Comparison of ENCODE assay signal across 17 cellular contexts in the genomic region with DNA sequence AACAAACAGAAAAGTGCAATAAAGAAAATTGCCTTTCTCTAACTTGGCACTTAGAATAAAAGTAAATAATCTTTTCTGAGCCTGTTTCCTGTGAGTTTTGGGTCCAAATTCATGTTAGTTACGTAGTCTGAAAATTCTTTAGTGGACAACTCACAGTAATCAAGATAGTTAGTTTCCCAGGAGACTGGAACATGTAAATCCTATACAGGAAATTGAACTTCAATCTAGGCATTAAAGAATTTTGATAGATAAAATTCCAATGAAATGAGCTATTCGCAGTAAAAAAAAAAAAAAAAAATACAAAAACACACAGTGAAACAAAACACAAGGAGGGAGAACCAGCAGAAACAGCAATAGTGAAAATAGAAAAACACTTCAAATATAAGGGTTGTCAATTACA.
A peak's percentile ranks its signal among the peaks of the same experiment; 100 is the strongest.
DNase-seq lines count a peak whose midpoint lies in the region; TF ChIP-seq lines count a peak whose summit lies in the region.
"Had no signal": no experiment of that assay in that cellular context is flagged by ENCODE, and none has a peak within 500 bp of the region (broad histone marks: within the 10 kb centered on the region; RNA-seq: fewer than 3 reads in every experiment).

No MANE protein-coding gene starts in this region.

- no peak overlapping the region for H3K23ac ChIP-seq in mesenchymal stem cell (ENCODE audit: low read length in 2 of 2)

- H3K79me1 ChIP-seq in mesenchymal stem cell (replicated peaks; ENCODE audit: low read length, poor library complexity, severe bottlenecking) = no peaks in the 10 kb centered on the region

- no peak overlapping the region for H3K4ac ChIP-seq in mesenchymal stem cell (ENCODE audit: low read depth in 1 of 2, low read length in 2 of 2)

- no peak overlapping the region for H3K4me2 ChIP-seq in mesenchymal stem cell (ENCODE audit: low read length, poor library complexity, severe bottlenecking)
- H3K4me2 ChIP-seq: A549, BLaER1 had no signal

- TF ChIP-seq CTCF in A673 (conservative IDR thresholded peaks at IDR 0.05; ENCODE audit: low read depth, low read length) (no peak), choroid plexus epithelial cell (conservative IDR thresholded peaks at IDR 0.05; ENCODE audit: low read depth, low read length) (no peak), retinal pigment epithelial cell (conservative IDR thresholded peaks at IDR 0.05; ENCODE audit: low read depth, low read length) (no peak), HFFc6 (IDR thresholded peaks at IDR 0.05) (no peak)

- H3K4me3 Mint-ChIP-seq in HFFc6 = no peak overlapping the region
- H3K4me3 Mint-ChIP-seq: CD14-positive monocyte; CD4-positive, alpha-beta memory T cell had no signal

- no peak overlapping the region for H3K14ac ChIP-seq in mesenchymal stem cell (ENCODE audit: low read length in 2 of 2)

- no peak overlapping the region for H2BK12ac ChIP-seq in mesenchymal stem cell (ENCODE audit: low read length in 2 of 2)

- H3K27ac ChIP-seq in A673 (ENCODE audit: low read depth, low read length, poor library complexity, severe bottlenecking) (no peak overlapping the region), mesenchymal stem cell (ENCODE audit: low read length, poor library complexity, severe bottlenecking) (no peak overlapping the region)
- H3K27ac ChIP-seq: 22Rv1, A549, BLaER1 had no signal

- no peak overlapping the region for H4K8ac ChIP-seq in mesenchymal stem cell (ENCODE audit: low read length)

- no peak overlapping the region for H3K18ac ChIP-seq in mesenchymal stem cell (ENCODE audit: low read depth in 1 of 2, low read length in 2 of 2)

- H3K36me3 Mint-ChIP-seq in HFFc6 (ENCODE audit: low read depth) = no peaks in the 10 kb centered on the region
- H3K36me3 Mint-ChIP-seq: CD14-positive monocyte; CD4-positive, alpha-beta memory T cell had no signal

- no TSS peak for BruUV-seq in A673 (replicated peaks; lab: Mats Ljungman, UMichigan)

- no peak overlapping the region for H4K91ac ChIP-seq in mesenchymal stem cell (ENCODE audit: low read length)

- POLR2A ChIA-PET in A673 (lab: Charles Lee; ENCODE audit: low non-redundant PET) = interaction anchor here (0.6 kb wide), 1 partner anchor 261 kb away, joined by 10 read pairs; no protein-coding TSS in a partner anchor

- CTCF ChIA-PET in A673 (lab: Charles Lee) = no interaction called here

- no peaks in the 10 kb centered on the region for H3K4me1 Mint-ChIP-seq in HFFc6 (ENCODE audit: low read depth)
- H3K4me1 Mint-ChIP-seq: CD14-positive monocyte; CD4-positive, alpha-beta memory T cell had no signal

- H3K27me3 Mint-ChIP-seq in HFFc6 (ENCODE audit: insufficient read depth) = no peaks in the 10 kb centered on the region
- H3K27me3 Mint-ChIP-seq: CD4-positive, alpha-beta memory T cell had no signal

- intact Hi-C loops in A673 (cut with micrococcal nuclease; ENCODE audit: unreplicated experiment) = no loop called here

- H3K9me3 Mint-ChIP-seq in HFFc6 = peaks cover 12% of the 10 kb centered on the region

- H2BK5ac ChIP-seq in mesenchymal stem cell (ENCODE audit: low read depth, low read length, poor library complexity, severe bottlenecking) = no peak overlapping the region

- no peak overlapping the region for H2BK120ac ChIP-seq in mesenchymal stem cell (ENCODE audit: low read depth, low read length)

- H3K9me3 ChIP-seq in A673 (ENCODE audit: low read depth, low read length, poor library complexity, severe bottlenecking) (peaks cover 3% of the 10 kb centered on the region), mesenchymal stem cell (ENCODE audit: control insufficient read depth, low read length) (no peaks in the 10 kb centered on the region)
- H3K9me3 ChIP-seq: A549, BLaER1 had no signal

- H3K36me3 ChIP-seq in A673 (ENCODE audit: insufficient read depth, low read length, poor library complexity, severe bottlenecking) (no peaks in the 10 kb centered on the region), mesenchymal stem cell (ENCODE audit: control insufficient read depth in 1 of 2, insufficient read depth in 2 of 2, low read depth in 1 of 2, low read length in 2 of 2) (no peaks in the 10 kb centered on the region)
- H3K36me3 ChIP-seq: BLaER1 had no signal

- H3K9ac ChIP-seq in mesenchymal stem cell (ENCODE audit: low read length) = no peak overlapping the region
- H3K9ac ChIP-seq: BLaER1 had no signal

- no peak overlapping the region for H2AK5ac ChIP-seq in mesenchymal stem cell (ENCODE audit: low read length, severe bottlenecking)

- H3K4me3 ChIP-seq in A673 (ENCODE audit: low read depth, low read length, poor library complexity, severe bottlenecking) (no peak overlapping the region), choroid plexus epithelial cell (ENCODE audit: low read depth, low read length) (no peak overlapping the region), mesenchymal stem cell (ENCODE audit: insufficient read depth in 1 of 2, low read depth in 1 of 2, low read length in 2 of 2) (no peak overlapping the region), retinal pigment epithelial cell (ENCODE audit: low read length) (no peak overlapping the region)
- H3K4me3 ChIP-seq: A549, BLaER1 had no signal

- no peak overlapping the region for H2BK15ac ChIP-seq in mesenchymal stem cell (ENCODE audit: low read depth, poor library complexity, severe bottlenecking)

- no peak overlapping the region for H2AFZ ChIP-seq in mesenchymal stem cell (ENCODE audit: low read depth, low read length)

- 40% methylated on average over 1 of the region's 2 CpGs for WGBS in mesenchymal stem cell

- H3K27me3 ChIP-seq in A673 (replicated peaks; ENCODE audit: insufficient read depth, low read depth, low read length, poor library complexity) = no peaks in the 10 kb centered on the region
- H3K27me3 ChIP-seq in mesenchymal stem cell (ENCODE audit: control insufficient read depth in 1 of 2, insufficient read depth in 1 of 2, low read length in 2 of 2) = no peaks in the 10 kb centered on the region
- H3K27me3 ChIP-seq: BLaER1 had no signal

- H3K27ac Mint-ChIP-seq in HFFc6 = no peak overlapping the region
- H3K27ac Mint-ChIP-seq: CD14-positive monocyte; CD4-positive, alpha-beta memory T cell had no signal

- peak; percentile 51 for DNase-seq in A673 (ENCODE audit: low spot score)
- DNase-seq in choroid plexus epithelial cell (ENCODE audit: low read depth) = peak; percentile 4
- DNase-seq in mesenchymal stem cell = peak; percentile 48
- peak; percentile 20 for DNase-seq in retinal pigment epithelial cell (ENCODE audit: low read depth)
- DNase-seq in NCI-H2081 (lab: John Stamatoyannopoulos, UW) = no peak
- no peak for DNase-seq in HFFc6
- no peak for DNase-seq in islet precursor cell
- DNase-seq: CD4-positive, alpha-beta memory T cell; DMS153; DMS79; GDM1; GOT3; H7 had no signal

- H3K4me1 ChIP-seq in A673 (ENCODE audit: insufficient read depth, low read length, poor library complexity, severe bottlenecking) (no peaks in the 10 kb centered on the region), mesenchymal stem cell (ENCODE audit: control insufficient read depth, insufficient read depth, low read depth, low read length) (no peaks in the 10 kb centered on the region)
- H3K4me1 ChIP-seq: A549 had no signal

Comparison
In these comparisons a context has a peak if more than half of its experiments do, and no peak if none do; other contexts are left out.
1. DNase-seq: peak in A673 (single experiment), choroid plexus epithelial cell (single experiment), mesenchymal stem cell (single experiment) and retinal pigment epithelial cell (single experiment); none in NCI-H2081 (0 of 2), HFFc6 (single experiment) and islet precursor cell (single experiment).